ENCODE assay signal across 1 cellular context in genomic region chr19:7470540-7471305, GRCh38.
TF ChIP-seq lines count a peak whose summit lies in the region.

No MANE protein-coding gene starts in this region.

TF ChIP-seq in IMR-90, 13 proteins besides CTCF, POLR2A, EP300 and RAD21:
- no peak for TF ChIP-seq BHLHE40 (IDR thresholded peaks at IDR 0.05; ENCODE audit: low read depth, low read length)
- no peak for TF ChIP-seq MXI1 (IDR thresholded peaks at IDR 0.05; ENCODE audit: borderline replicate concordance, low read depth, low read length)
- TF ChIP-seq MAFK (IDR thresholded peaks at IDR 0.05; ENCODE audit: low read depth, low read length): no peak
- TF ChIP-seq CHD1 (IDR thresholded peaks at IDR 0.05; ENCODE audit: low read depth, low read length): no peak
- no peak for TF ChIP-seq RCOR1 (IDR thresholded peaks at IDR 0.05; ENCODE audit: insufficient replicate concordance, low read length)
- TF ChIP-seq ELK1 (IDR thresholded peaks at IDR 0.05; ENCODE audit: borderline replicate concordance, low read depth, low read length): no peak
- TF ChIP-seq CEBPB (IDR thresholded peaks at IDR 0.05; ENCODE audit: low read depth, low read length): no peak
- no peak for TF ChIP-seq FOS (IDR thresholded peaks at IDR 0.05; ENCODE audit: low read depth, low read length)
- no peak for TF ChIP-seq SMC3 (IDR thresholded peaks at IDR 0.05; ENCODE audit: low read depth, low read length)
- TF ChIP-seq NFE2L2 (IDR thresholded peaks at IDR 0.05; ENCODE audit: low read depth, low read length): no peak
- no peak for TF ChIP-seq USF2 (IDR thresholded peaks at IDR 0.05; ENCODE audit: low read depth, low read length)
- TF ChIP-seq MAZ (IDR thresholded peaks at IDR 0.05; ENCODE audit: borderline replicate concordance, low read depth, low read length): no peak
- TF ChIP-seq RFX5 (IDR thresholded peaks at IDR 0.05; ENCODE audit: low read depth, low read length): no peak
